Comparison of ENCODE assay signal across 12 cellular contexts in genomic region chr4:71540749-71541269, GRCh38.
A peak's percentile ranks its signal among the peaks of the same experiment; 100 is the strongest.
DNase-seq lines count a peak whose midpoint lies in the region; ATAC-seq, FAIRE-seq and TF ChIP-seq lines count a peak whose summit lies in the region.
"Had no signal": no experiment of that assay in that cellular context is flagged by ENCODE, and none has a peak within 500 bp of the region (broad histone marks: within the 10 kb centered on the region; RNA-seq: fewer than 3 reads in every experiment).

No MANE protein-coding gene starts in this region.

- no peaks in the 10 kb centered on the region for H3K9me3 ChIP-seq in astrocyte (ENCODE audit: insufficient read depth, low read depth, low read length)
- no peaks in the 10 kb centered on the region for H3K9me3 ChIP-seq in neuron (ENCODE audit: low read length)
- H3K9me3 ChIP-seq: Caco-2 had no signal

- no peak overlapping the region for H3K27ac ChIP-seq in astrocyte (ENCODE audit: low read depth, low read length)

- no peaks in the 10 kb centered on the region for H3K27me3 ChIP-seq in astrocyte (ENCODE audit: insufficient read depth, low read length)
- H3K27me3 ChIP-seq in neuron (ENCODE audit: insufficient read depth, low read length): no peaks in the 10 kb centered on the region

- no peak overlapping the region for H3K4me2 ChIP-seq in astrocyte (ENCODE audit: low read length)

- no peaks in the 10 kb centered on the region for H3K27me3 Mint-ChIP-seq in astrocyte (ENCODE audit: low read depth, unreplicated experiment)

- H3K9me3 Mint-ChIP-seq in astrocyte (ENCODE audit: unreplicated experiment): no peaks in the 10 kb centered on the region

- H2AFZ ChIP-seq in astrocyte (ENCODE audit: low read depth, low read length) (no peak overlapping the region), neuron (ENCODE audit: low read depth, low read length) (peak overlapping the region; percentile 8)

- H3K27ac Mint-ChIP-seq in astrocyte (ENCODE audit: unreplicated experiment): no peak overlapping the region

- H3K4me3 ChIP-seq in astrocyte (ENCODE audit: insufficient read depth, low read depth, low read length): no peak overlapping the region
- H3K4me3 ChIP-seq in neuron (ENCODE audit: low read length): no peak overlapping the region

- H3K36me3 Mint-ChIP-seq in astrocyte (ENCODE audit: low read depth, unreplicated experiment): no peaks in the 10 kb centered on the region

- H3K36me3 ChIP-seq in astrocyte (ENCODE audit: insufficient read depth, low read length) (no peaks in the 10 kb centered on the region), neuron (ENCODE audit: insufficient read depth, low read length) (no peaks in the 10 kb centered on the region)

- H3K4me1 Mint-ChIP-seq in astrocyte (ENCODE audit: low read depth, unreplicated experiment): peaks cover 4% of the 10 kb centered on the region

- no peak for DNase-seq in astrocyte (ENCODE audit: low read depth)
- DNase-seq in NCI-H446 treated with DMSO at 0.1 percent for 48 hours (lab: John Stamatoyannopoulos, UW): no peak
- DNase-seq in sciatic nerve (ENCODE audit: low spot score): no peak
- DNase-seq in stimulated activated CD8-positive, alpha-beta memory T cell treated with anti-CD3 and anti-CD28 coated beads, Interleukin-4, amount 100 ng/mL, for 48 hours: no peak
- DNase-seq: NCI-H1417 treated with DMSO at 0.1 percent for 48 hours had no signal

- H3K9ac ChIP-seq in astrocyte (ENCODE audit: low read length): no peak overlapping the region

- no peaks in the 10 kb centered on the region for H3K79me2 ChIP-seq in astrocyte (ENCODE audit: insufficient read depth, low read length)

- intact Hi-C loops in sciatic nerve (cut with DNase I): no loop called here

- FAIRE-seq in astrocyte (lab: Jason Lieb, UNC): no peak
- FAIRE-seq: GM12892, H54 had no signal

- H3K4me1 ChIP-seq in astrocyte (ENCODE audit: insufficient read depth, low read length): peaks cover 6% of the 10 kb centered on the region
- peaks cover 8% of the 10 kb centered on the region for H3K4me1 ChIP-seq in neuron (ENCODE audit: insufficient read depth, low read length)
- H3K4me1 ChIP-seq: Caco-2 had no signal

- ATAC-seq in GM18868 (IDR thresholded peaks at IDR 0.05; ENCODE audit: unreplicated experiment): peak; percentile 56
- ATAC-seq in HG03175 (IDR thresholded peaks at IDR 0.05; ENCODE audit: unreplicated experiment): peak; percentile 57
- ATAC-seq in sciatic nerve: no peak
- ATAC-seq in GM18520 (IDR thresholded peaks at IDR 0.05; ENCODE audit: unreplicated experiment): no peak

- no peaks in the 10 kb centered on the region for H4K20me1 ChIP-seq in astrocyte (ENCODE audit: insufficient read depth, low read length)

- TF ChIP-seq CTCF in astrocyte (IDR thresholded peaks at IDR 0.05; ENCODE audit: insufficient read depth, low read depth, low read length): peak; percentile 11

- no peak overlapping the region for H3K4me3 Mint-ChIP-seq in astrocyte (ENCODE audit: unreplicated experiment)

Comparison
In these comparisons a context has a peak if more than half of its experiments do, and no peak if none do; other contexts are left out.
1. ATAC-seq: peak in GM18868 (single experiment) and HG03175 (single experiment); none in sciatic nerve (single experiment) and GM18520 (single experiment).